Comparison of ENCODE assay signal across 1 cellular context in the genomic region with DNA sequence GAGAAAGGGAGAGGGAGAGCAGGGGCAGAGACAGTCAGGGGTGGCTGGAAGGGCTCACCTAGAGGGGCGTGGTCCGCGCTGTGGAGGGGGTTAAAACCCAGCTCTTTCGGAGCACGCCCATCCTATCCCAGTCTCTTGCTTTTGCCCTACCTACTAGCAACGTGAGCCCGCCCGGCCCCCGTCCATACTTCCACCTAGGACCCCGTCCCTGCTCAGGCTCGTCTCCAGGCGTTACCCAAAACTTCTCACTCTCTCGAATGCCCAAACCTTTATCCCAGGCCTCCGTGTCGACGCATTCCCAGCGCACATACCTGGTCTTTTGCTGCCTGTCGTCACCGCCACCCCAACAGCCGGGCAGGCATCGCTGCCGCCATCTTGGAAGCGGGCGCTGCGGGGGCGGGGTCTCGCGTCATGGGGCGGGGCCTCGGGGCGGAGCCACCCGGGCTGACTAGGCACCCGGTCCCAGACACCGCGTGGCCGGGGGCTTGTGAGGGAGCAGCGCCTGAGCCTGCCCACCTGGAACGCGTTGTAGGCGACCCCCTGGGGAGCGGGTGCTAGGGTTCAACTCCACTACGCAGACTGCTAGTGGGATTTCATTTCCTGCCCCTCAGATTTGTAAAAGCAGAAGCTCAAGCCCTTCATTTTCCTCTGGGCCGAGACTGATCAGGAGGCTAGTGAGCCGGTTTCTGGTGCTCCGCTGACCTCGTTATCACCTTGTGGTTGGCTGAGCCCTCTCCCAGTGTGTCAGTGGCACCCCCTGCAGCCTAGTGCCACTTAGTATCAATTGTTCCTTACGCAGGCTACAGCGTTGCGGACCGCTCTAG.
TF ChIP-seq lines count a peak whose summit lies in the region.

A gene (minus strand): TSS at position 396 of the 824 bp plus-strand sequence. CDS start 1,447 bp downstream, outside the sequence.

TF ChIP-seq in K562, 482 proteins besides CTCF, POLR2A, EP300 and RAD21 (continued from another document and continues in another):
- TF ChIP-seq, protein P1, sequence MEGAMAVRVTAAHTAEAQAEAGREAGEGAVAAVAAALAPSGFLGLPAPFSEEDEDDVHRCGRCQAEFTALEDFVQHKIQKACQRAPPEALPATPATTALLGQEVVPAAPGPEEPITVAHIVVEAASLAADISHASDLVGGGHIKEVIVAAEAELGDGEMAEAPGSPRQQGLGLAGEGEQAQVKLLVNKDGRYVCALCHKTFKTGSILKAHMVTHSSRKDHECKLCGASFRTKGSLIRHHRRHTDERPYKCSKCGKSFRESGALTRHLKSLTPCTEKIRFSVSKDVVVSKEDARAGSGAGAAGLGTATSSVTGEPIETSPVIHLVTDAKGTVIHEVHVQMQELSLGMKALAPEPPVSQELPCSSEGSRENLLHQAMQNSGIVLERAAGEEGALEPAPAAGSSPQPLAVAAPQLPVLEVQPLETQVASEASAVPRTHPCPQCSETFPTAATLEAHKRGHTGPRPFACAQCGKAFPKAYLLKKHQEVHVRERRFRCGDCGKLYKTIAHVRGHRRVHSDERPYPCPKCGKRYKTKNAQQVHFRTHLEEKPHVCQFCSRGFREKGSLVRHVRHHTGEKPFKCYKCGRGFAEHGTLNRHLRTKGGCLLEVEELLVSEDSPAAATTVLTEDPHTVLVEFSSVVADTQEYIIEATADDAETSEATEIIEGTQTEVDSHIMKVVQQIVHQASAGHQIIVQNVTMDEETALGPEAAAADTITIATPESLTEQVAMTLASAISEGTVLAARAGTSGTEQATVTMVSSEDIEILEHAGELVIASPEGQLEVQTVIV (CRISPR knock-in tag; IDR thresholded peaks at IDR 0.05; ENCODE audit: borderline replicate concordance): no peak
- TF ChIP-seq ZNF551 (CRISPR knock-in tag; IDR thresholded peaks at IDR 0.05) (no peak), RCOR1 (IDR thresholded peaks at IDR 0.05; ENCODE audit: borderline replicate concordance in 1 of 2, low read depth in 2 of 2, low read length in 2 of 2) (peak in 1 of 2 experiments; percentile 77; a peak in 2 of 4 replicates), BCOR (IDR thresholded peaks at IDR 0.05) (peak; percentile 73), NR3C1 (CRISPR knock-in tag; IDR thresholded peaks at IDR 0.05) (no peak; the same call in 1 of the 2 replicates), ZFP1 (CRISPR knock-in tag; IDR thresholded peaks at IDR 0.05) (no peak), CSDE1 (IDR thresholded peaks at IDR 0.05) (peak in 1 of 2 experiments; percentile 83; a peak in 2 of 4 replicates), ZNF766 (CRISPR knock-in tag; conservative IDR thresholded peaks at IDR 0.05) (peak; percentile 86; the same call in 1 of the 2 replicates), SPI1 (IDR thresholded peaks at IDR 0.05; ENCODE audit: borderline replicate concordance, low read depth, low read length) (no peak), MAFG (tag; conservative IDR thresholded peaks at IDR 0.05) (no peak), FOXK2 (conservative IDR thresholded peaks at IDR 0.05 in 1 of 2, IDR thresholded peaks at IDR 0.05 in 1 of 2; ENCODE audit: low read depth in 2 of 2) (no peak), MCM7 (IDR thresholded peaks at IDR 0.05) (no peak), CBX2 (IDR thresholded peaks at IDR 0.05; ENCODE audit: insufficient read depth, low read length, poor library complexity, severe bottlenecking) (no peak), SNIP1 (IDR thresholded peaks at IDR 0.05; ENCODE audit: low read depth) (no peak), ZNF324 (CRISPR knock-in tag; IDR thresholded peaks at IDR 0.05) (no peak), PTTG1 (tag; IDR thresholded peaks at IDR 0.05; ENCODE audit: low read depth) (no peak), TARDBP (IDR thresholded peaks at IDR 0.05) (no peak), MYNN (IDR thresholded peaks at IDR 0.05) (no peak), MYNN (CRISPR knock-in tag; IDR thresholded peaks at IDR 0.05) (no peak), YY1 (IDR thresholded peaks at IDR 0.05; ENCODE audit: borderline replicate concordance in 1 of 3, control insufficient read depth in 1 of 3, extremely low read depth in 1 of 3, insufficient read depth in 3 of 3, insufficient read length in 1 of 3, insufficient replicate concordance in 2 of 3, low read depth in 1 of 3, low read length in 2 of 3) (peak; percentile 93 to 99 (median 98)), ATF1 (CRISPR knock-in tag; IDR thresholded peaks at IDR 0.05) (no peak), ATF1 (tag; IDR thresholded peaks at IDR 0.05) (peak; percentile 91), HSF4 (CRISPR knock-in tag; IDR thresholded peaks at IDR 0.05; ENCODE audit: borderline replicate concordance) (no peak)
- TF ChIP-seq, protein P2, sequence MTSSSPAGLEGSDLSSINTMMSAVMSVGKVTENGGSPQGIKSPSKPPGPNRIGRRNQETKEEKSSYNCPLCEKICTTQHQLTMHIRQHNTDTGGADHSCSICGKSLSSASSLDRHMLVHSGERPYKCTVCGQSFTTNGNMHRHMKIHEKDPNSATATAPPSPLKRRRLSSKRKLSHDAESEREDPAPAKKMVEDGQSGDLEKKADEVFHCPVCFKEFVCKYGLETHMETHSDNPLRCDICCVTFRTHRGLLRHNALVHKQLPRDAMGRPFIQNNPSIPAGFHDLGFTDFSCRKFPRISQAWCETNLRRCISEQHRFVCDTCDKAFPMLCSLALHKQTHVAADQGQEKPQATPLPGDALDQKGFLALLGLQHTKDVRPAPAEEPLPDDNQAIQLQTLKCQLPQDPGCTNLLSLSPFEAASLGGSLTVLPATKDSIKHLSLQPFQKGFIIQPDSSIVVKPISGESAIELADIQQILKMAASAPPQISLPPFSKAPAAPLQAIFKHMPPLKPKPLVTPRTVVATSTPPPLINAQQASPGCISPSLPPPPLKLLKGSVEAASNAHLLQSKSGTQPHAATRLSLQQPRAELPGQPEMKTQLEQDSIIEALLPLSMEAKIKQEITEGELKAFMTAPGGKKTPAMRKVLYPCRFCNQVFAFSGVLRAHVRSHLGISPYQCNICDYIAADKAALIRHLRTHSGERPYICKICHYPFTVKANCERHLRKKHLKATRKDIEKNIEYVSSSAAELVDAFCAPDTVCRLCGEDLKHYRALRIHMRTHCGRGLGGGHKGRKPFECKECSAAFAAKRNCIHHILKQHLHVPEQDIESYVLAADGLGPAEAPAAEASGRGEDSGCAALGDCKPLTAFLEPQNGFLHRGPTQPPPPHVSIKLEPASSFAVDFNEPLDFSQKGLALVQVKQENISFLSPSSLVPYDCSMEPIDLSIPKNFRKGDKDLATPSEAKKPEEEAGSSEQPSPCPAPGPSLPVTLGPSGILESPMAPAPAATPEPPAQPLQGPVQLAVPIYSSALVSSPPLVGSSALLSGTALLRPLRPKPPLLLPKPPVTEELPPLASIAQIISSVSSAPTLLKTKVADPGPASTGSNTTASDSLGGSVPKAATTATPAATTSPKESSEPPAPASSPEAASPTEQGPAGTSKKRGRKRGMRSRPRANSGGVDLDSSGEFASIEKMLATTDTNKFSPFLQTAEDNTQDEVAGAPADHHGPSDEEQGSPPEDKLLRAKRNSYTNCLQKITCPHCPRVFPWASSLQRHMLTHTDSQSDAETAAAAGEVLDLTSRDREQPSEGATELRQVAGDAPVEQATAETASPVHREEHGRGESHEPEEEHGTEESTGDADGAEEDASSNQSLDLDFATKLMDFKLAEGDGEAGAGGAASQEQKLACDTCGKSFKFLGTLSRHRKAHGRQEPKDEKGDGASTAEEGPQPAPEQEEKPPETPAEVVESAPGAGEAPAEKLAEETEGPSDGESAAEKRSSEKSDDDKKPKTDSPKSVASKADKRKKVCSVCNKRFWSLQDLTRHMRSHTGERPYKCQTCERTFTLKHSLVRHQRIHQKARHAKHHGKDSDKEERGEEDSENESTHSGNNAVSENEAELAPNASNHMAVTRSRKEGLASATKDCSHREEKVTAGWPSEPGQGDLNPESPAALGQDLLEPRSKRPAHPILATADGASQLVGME (CRISPR knock-in tag; IDR thresholded peaks at IDR 0.05): no peak; the same call in 1 of the 2 replicates
- TF ChIP-seq, protein P3, sequence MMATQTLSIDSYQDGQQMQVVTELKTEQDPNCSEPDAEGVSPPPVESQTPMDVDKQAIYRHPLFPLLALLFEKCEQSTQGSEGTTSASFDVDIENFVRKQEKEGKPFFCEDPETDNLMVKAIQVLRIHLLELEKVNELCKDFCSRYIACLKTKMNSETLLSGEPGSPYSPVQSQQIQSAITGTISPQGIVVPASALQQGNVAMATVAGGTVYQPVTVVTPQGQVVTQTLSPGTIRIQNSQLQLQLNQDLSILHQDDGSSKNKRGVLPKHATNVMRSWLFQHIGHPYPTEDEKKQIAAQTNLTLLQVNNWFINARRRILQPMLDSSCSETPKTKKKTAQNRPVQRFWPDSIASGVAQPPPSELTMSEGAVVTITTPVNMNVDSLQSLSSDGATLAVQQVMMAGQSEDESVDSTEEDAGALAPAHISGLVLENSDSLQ (IDR thresholded peaks at IDR 0.05): no peak
- TF ChIP-seq, protein P4, sequence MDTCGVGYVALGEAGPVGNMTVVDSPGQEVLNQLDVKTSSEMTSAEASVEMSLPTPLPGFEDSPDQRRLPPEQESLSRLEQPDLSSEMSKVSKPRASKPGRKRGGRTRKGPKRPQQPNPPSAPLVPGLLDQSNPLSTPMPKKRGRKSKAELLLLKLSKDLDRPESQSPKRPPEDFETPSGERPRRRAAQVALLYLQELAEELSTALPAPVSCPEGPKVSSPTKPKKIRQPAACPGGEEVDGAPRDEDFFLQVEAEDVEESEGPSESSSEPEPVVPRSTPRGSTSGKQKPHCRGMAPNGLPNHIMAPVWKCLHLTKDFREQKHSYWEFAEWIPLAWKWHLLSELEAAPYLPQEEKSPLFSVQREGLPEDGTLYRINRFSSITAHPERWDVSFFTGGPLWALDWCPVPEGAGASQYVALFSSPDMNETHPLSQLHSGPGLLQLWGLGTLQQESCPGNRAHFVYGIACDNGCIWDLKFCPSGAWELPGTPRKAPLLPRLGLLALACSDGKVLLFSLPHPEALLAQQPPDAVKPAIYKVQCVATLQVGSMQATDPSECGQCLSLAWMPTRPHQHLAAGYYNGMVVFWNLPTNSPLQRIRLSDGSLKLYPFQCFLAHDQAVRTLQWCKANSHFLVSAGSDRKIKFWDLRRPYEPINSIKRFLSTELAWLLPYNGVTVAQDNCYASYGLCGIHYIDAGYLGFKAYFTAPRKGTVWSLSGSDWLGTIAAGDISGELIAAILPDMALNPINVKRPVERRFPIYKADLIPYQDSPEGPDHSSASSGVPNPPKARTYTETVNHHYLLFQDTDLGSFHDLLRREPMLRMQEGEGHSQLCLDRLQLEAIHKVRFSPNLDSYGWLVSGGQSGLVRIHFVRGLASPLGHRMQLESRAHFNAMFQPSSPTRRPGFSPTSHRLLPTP (IDR thresholded peaks at IDR 0.05; ENCODE audit: borderline replicate concordance, extremely low read depth, insufficient read length): no peak
- TF ChIP-seq, protein P5, sequence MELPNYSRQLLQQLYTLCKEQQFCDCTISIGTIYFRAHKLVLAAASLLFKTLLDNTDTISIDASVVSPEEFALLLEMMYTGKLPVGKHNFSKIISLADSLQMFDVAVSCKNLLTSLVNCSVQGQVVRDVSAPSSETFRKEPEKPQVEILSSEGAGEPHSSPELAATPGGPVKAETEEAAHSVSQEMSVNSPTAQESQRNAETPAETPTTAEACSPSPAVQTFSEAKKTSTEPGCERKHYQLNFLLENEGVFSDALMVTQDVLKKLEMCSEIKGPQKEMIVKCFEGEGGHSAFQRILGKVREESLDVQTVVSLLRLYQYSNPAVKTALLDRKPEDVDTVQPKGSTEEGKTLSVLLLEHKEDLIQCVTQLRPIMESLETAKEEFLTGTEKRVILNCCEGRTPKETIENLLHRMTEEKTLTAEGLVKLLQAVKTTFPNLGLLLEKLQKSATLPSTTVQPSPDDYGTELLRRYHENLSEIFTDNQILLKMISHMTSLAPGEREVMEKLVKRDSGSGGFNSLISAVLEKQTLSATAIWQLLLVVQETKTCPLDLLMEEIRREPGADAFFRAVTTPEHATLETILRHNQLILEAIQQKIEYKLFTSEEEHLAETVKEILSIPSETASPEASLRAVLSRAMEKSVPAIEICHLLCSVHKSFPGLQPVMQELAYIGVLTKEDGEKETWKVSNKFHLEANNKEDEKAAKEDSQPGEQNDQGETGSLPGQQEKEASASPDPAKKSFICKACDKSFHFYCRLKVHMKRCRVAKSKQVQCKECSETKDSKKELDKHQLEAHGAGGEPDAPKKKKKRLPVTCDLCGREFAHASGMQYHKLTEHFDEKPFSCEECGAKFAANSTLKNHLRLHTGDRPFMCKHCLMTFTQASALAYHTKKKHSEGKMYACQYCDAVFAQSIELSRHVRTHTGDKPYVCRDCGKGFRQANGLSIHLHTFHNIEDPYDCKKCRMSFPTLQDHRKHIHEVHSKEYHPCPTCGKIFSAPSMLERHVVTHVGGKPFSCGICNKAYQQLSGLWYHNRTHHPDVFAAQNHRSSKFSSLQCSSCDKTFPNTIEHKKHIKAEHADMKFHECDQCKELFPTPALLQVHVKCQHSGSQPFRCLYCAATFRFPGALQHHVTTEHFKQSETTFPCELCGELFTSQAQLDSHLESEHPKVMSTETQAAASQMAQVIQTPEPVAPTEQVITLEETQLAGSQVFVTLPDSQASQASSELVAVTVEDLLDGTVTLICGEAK (IDR thresholded peaks at IDR 0.05): no peak
- TF ChIP-seq, protein P5 (CRISPR knock-in tag; IDR thresholded peaks at IDR 0.05): no peak
